In the genomic region with DNA sequence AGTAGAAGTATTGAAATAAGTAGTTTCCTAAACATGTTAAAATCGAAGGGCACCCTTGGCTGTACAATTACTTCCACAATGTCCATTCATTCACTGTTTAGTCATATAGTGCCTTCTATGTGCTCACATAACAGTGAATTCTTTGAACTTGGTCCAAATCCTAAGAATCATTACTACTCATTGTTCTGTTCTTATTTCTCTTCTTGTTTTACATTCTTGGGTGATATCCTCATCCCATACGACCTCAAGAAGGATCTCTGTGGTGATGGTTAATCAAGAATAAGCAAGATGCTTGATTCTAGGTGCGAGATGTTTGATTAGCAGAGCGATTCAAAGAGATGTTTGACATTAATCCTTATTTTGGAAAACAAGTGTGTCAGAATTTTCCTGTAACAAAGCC, we compare ENCODE assay signal across 18 cellular contexts.
A peak's percentile ranks its signal among the peaks of the same experiment; 100 is the strongest.
DNase-seq lines count a peak whose midpoint lies in the region; ATAC-seq and TF ChIP-seq lines count a peak whose summit lies in the region.
"Had no signal": no experiment of that assay in that cellular context is flagged by ENCODE, and none has a peak within 500 bp of the region (broad histone marks: within the 10 kb centered on the region; RNA-seq: fewer than 3 reads in every experiment).

No MANE protein-coding gene starts in this region.

- no CpG with 5 or more reads among the region's 4 CpGs for WGBS in IMR-90 (ENCODE audit: extremely low coverage in 2 of 2, insufficient read length in 1 of 2), 2 experiments
- 73 to 78% methylated on average over 4 of the region's 4 CpGs for WGBS in sigmoid colon, 2 donors

- TF ChIP-seq CTCF in AG10803 (conservative IDR thresholded peaks at IDR 0.05; ENCODE audit: low read length): no peak
- TF ChIP-seq CTCF in IMR-90 (conservative IDR thresholded peaks at IDR 0.05; ENCODE audit: low read depth, low read length): no peak
- TF ChIP-seq CTCF in astrocyte of the spinal cord (IDR thresholded peaks at IDR 0.05; ENCODE audit: low read depth, low read length): no peak
- no peak for TF ChIP-seq CTCF in sigmoid colon (IDR thresholded peaks at IDR 0.05)
- no peak for TF ChIP-seq CTCF in GM20000 (IDR thresholded peaks at IDR 0.05; ENCODE audit: extremely low read depth, missing control alignments)

- H2BK5ac ChIP-seq in IMR-90 (ENCODE audit: low read depth, low read length, poor library complexity, severe bottlenecking): no peak overlapping the region

- TF ChIP-seq EP300 in sigmoid colon (IDR thresholded peaks at IDR 0.05): no peak

- no peak overlapping the region for H3K4me2 ChIP-seq in IMR-90 (ENCODE audit: low read depth, low read length)
- H3K4me2 ChIP-seq: smooth muscle cell had no signal

- H2AFZ ChIP-seq in IMR-90 (replicated peaks; ENCODE audit: low read length, poor library complexity): no peak overlapping the region

- no peak overlapping the region for H2BK120ac ChIP-seq in IMR-90 (ENCODE audit: low read depth, low read length)

- H3K79me1 ChIP-seq in IMR-90 (ENCODE audit: low read depth in 1 of 2, low read length in 2 of 2): no peaks in the 10 kb centered on the region

- H2AK5ac ChIP-seq in IMR-90 (ENCODE audit: low read depth, low read length): no peak overlapping the region

- H3K36me3 ChIP-seq in IMR-90 (ENCODE audit: control insufficient read depth, insufficient read depth, low read length): no peaks in the 10 kb centered on the region
- H3K36me3 ChIP-seq in sigmoid colon: no peaks in the 10 kb centered on the region

- in situ Hi-C loops in IMR-90 (cut with MboI; ENCODE audit: low sequenced_read_pairs) (no loop called here), astrocyte of the spinal cord (cut with HindIII; ENCODE audit: low sequenced_read_pairs) (no loop called here)

- ATAC-seq in IMR-90 (ENCODE audit: low read depth): no peak
- no peak for ATAC-seq in GM21526 (IDR thresholded peaks at IDR 0.05; ENCODE audit: low FRiP score, unreplicated experiment)
- ATAC-seq: naive thymus-derived CD4-positive, alpha-beta T cell; stimulated activated memory B cell treated with anti-CD40 and anti-IgM and Interleukin-4, amounts not matched to agents 10 μg/mL and 1 μg/mL and 100 μg/mL, for 72 hours had no signal

- H2AK9ac ChIP-seq in IMR-90 (replicated peaks; ENCODE audit: low read depth, low read length, poor library complexity): no peak overlapping the region

- peak; percentile 56 for DNase-seq in AG10803 (ENCODE audit: low read depth)
- peak; percentile 81 for DNase-seq in IMR-90
- peak; percentile 88 for DNase-seq in astrocyte of the spinal cord (ENCODE audit: low read depth, low spot score)
- peak; percentile 91 for DNase-seq in iris pigment epithelial cell (ENCODE audit: low read depth)
- DNase-seq in sigmoid colon: no peak
- DNase-seq in GM20000 (ENCODE audit: low spot score): no peak
- DNase-seq in NCI-H1417 treated with DMSO at 0.1 percent for 48 hours (lab: John Stamatoyannopoulos, UW): no peak
- DNase-seq: activated CD4-positive, alpha-beta T cell treated with anti-CD3 and anti-CD28 coated beads for 48 hours; activated naive CD4-positive, alpha-beta T cell treated with anti-CD3 and anti-CD28 coated beads for 36 hours; effector CD8-positive, alpha-beta T cell; H9; naive thymus-derived CD4-positive, alpha-beta T cell; NCI-H187; SIG-M5; T1000 had no signal

- no peaks in the 10 kb centered on the region for H3K4me1 ChIP-seq in IMR-90 (ENCODE audit: control insufficient read depth, insufficient read depth, low read length)
- H3K4me1 ChIP-seq in sigmoid colon: no peaks in the 10 kb centered on the region

- no peak overlapping the region for H4K5ac ChIP-seq in IMR-90 (ENCODE audit: low read depth, low read length)

- H3K4me3 ChIP-seq in AG10803 (ENCODE audit: low read length) (no peak overlapping the region), IMR-90 (ENCODE audit: insufficient read depth, low read depth, low read length) (no peak overlapping the region), astrocyte of the spinal cord (ENCODE audit: low read depth, low read length) (no peak overlapping the region), sigmoid colon (no peak overlapping the region)
- H3K4me3 ChIP-seq: smooth muscle cell had no signal

- H3K9ac ChIP-seq in IMR-90 (ENCODE audit: low read depth, low read length): no peak overlapping the region

- H3K27ac ChIP-seq in IMR-90 (ENCODE audit: insufficient read depth, low read length) (no peak overlapping the region), sigmoid colon (no peak overlapping the region)

- BruUV-seq in IMR-90 (replicated peaks; lab: Mats Ljungman, UMichigan): no TSS peak

- TF ChIP-seq RAD21 in IMR-90 (IDR thresholded peaks at IDR 0.05; ENCODE audit: low read length): no peak

- H3K9me3 ChIP-seq in IMR-90 (ENCODE audit: control insufficient read depth, insufficient read depth, low read length) (no peaks in the 10 kb centered on the region), sigmoid colon (no peaks in the 10 kb centered on the region)

- no peak overlapping the region for H3K56ac ChIP-seq in IMR-90 (ENCODE audit: extremely low read depth, insufficient read depth, low read length)

- H3K18ac ChIP-seq in IMR-90 (ENCODE audit: low read depth, low read length): no peak overlapping the region

- no peak overlapping the region for H2BK15ac ChIP-seq in IMR-90 (ENCODE audit: low read depth, low read length)

- no peak overlapping the region for H2BK20ac ChIP-seq in IMR-90 (ENCODE audit: low read depth, low read length)

- TF ChIP-seq POLR2A in IMR-90 (IDR thresholded peaks at IDR 0.05; ENCODE audit: low read depth, low read length) (no peak), sigmoid colon (IDR thresholded peaks at IDR 0.05) (no peak)

- no peak overlapping the region for H3K23ac ChIP-seq in IMR-90 (ENCODE audit: low read depth, low read length)

- intact Hi-C loops in IMR-90 (cut with micrococcal nuclease): no loop called here
- intact Hi-C loops in sigmoid colon (cut with DNase I): no loop called here

- no peak overlapping the region for H4K91ac ChIP-seq in IMR-90 (ENCODE audit: insufficient read depth, low read depth, low read length)

- no peaks in the 10 kb centered on the region for H4K20me1 ChIP-seq in IMR-90 (ENCODE audit: insufficient read depth, low read length)

- no peak overlapping the region for H4K8ac ChIP-seq in IMR-90 (ENCODE audit: low read depth in 2 of 2, low read length in 2 of 2)

- H3K27me3 ChIP-seq in IMR-90 (ENCODE audit: control insufficient read depth, insufficient read depth, low read length) (no peaks in the 10 kb centered on the region), sigmoid colon (no peaks in the 10 kb centered on the region)

- CTCF ChIA-PET in IMR-90 (lab: Yijun Ruan, JAX): no interaction called here

- H3K14ac ChIP-seq in IMR-90 (replicated peaks; ENCODE audit: low read depth, low read length): no peak overlapping the region

- POLR2A ChIA-PET in IMR-90 (lab: Charles Lee; ENCODE audit: unreplicated experiment): no interaction called here

- dilution Hi-C loops in IMR-90 (cut with HindIII; ENCODE audit: low sequenced_read_pairs, unreplicated experiment): no loop called here

- H3K9me1 ChIP-seq in IMR-90 (ENCODE audit: insufficient read depth, low read length): no peaks in the 10 kb centered on the region

- H3K4ac ChIP-seq in IMR-90 (ENCODE audit: low read depth, low read length): no peak overlapping the region

TF ChIP-seq in IMR-90, 13 proteins besides CTCF, POLR2A, EP300 and RAD21:
- TF ChIP-seq CHD1 (IDR thresholded peaks at IDR 0.05; ENCODE audit: low read depth, low read length) (no peak), MAZ (IDR thresholded peaks at IDR 0.05; ENCODE audit: borderline replicate concordance, low read depth, low read length) (no peak), BHLHE40 (IDR thresholded peaks at IDR 0.05; ENCODE audit: low read depth, low read length) (no peak), SMC3 (IDR thresholded peaks at IDR 0.05; ENCODE audit: low read depth, low read length) (no peak), FOS (IDR thresholded peaks at IDR 0.05; ENCODE audit: low read depth, low read length) (no peak), RFX5 (IDR thresholded peaks at IDR 0.05; ENCODE audit: low read depth, low read length) (no peak), CEBPB (IDR thresholded peaks at IDR 0.05; ENCODE audit: low read depth, low read length) (no peak), NFE2L2 (IDR thresholded peaks at IDR 0.05; ENCODE audit: low read depth, low read length) (no peak), RCOR1 (IDR thresholded peaks at IDR 0.05; ENCODE audit: insufficient replicate concordance, low read length) (no peak), MXI1 (IDR thresholded peaks at IDR 0.05; ENCODE audit: borderline replicate concordance, low read depth, low read length) (no peak), MAFK (IDR thresholded peaks at IDR 0.05; ENCODE audit: low read depth, low read length) (no peak)
- TF ChIP-seq, protein P1, sequence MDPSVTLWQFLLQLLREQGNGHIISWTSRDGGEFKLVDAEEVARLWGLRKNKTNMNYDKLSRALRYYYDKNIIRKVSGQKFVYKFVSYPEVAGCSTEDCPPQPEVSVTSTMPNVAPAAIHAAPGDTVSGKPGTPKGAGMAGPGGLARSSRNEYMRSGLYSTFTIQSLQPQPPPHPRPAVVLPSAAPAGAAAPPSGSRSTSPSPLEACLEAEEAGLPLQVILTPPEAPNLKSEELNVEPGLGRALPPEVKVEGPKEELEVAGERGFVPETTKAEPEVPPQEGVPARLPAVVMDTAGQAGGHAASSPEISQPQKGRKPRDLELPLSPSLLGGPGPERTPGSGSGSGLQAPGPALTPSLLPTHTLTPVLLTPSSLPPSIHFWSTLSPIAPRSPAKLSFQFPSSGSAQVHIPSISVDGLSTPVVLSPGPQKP (IDR thresholded peaks at IDR 0.05; ENCODE audit: borderline replicate concordance, low read depth, low read length): no peak
- TF ChIP-seq, protein P2, sequence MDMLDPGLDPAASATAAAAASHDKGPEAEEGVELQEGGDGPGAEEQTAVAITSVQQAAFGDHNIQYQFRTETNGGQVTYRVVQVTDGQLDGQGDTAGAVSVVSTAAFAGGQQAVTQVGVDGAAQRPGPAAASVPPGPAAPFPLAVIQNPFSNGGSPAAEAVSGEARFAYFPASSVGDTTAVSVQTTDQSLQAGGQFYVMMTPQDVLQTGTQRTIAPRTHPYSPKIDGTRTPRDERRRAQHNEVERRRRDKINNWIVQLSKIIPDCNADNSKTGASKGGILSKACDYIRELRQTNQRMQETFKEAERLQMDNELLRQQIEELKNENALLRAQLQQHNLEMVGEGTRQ (IDR thresholded peaks at IDR 0.05; ENCODE audit: low read depth, low read length): no peak

Comparison
In these comparisons a context has a peak if more than half of its experiments do, and no peak if none do; other contexts are left out.
1. DNase-seq: peak in AG10803 (single experiment), IMR-90 (single experiment), astrocyte of the spinal cord (single experiment) and iris pigment epithelial cell (single experiment); none in sigmoid colon (single experiment), GM20000 (single experiment) and NCI-H1417 treated with DMSO at 0.1 percent for 48 hours (single experiment).